ENCODE assay signal across 10 cellular contexts in genomic region chr11:109864834-109865557, GRCh38.
DNase-seq lines count a peak whose midpoint lies in the region; ATAC-seq, FAIRE-seq and TF ChIP-seq lines count a peak whose summit lies in the region.
"Had no signal": no experiment of that assay in that cellular context is flagged by ENCODE, and none has a peak within 500 bp of the region (broad histone marks: within the 10 kb centered on the region; RNA-seq: fewer than 3 reads in every experiment).

No MANE protein-coding gene starts in this region.

- TF ChIP-seq CTCF in AG04449 (IDR thresholded peaks at IDR 0.05; ENCODE audit: insufficient read depth, low read length, missing control alignments), result no peak
- no peak for TF ChIP-seq CTCF in astrocyte of the spinal cord (IDR thresholded peaks at IDR 0.05; ENCODE audit: low read depth, low read length)

- no peak overlapping the region for H3K4me3 ChIP-seq in AG04449 (ENCODE audit: low read depth, low read length)
- no peak overlapping the region for H3K4me3 ChIP-seq in astrocyte of the spinal cord (ENCODE audit: low read depth, low read length)

- FAIRE-seq in GM19239 (lab: Jason Lieb, UNC), result peak; percentile 70

- DNase-seq in AG04449 (ENCODE audit: low read depth, low spot score), result peak; percentile 24
- DNase-seq in GM19239 (ENCODE audit: insufficient read length, low spot score), result no peak
- peak; percentile 27 for DNase-seq in astrocyte of the spinal cord (ENCODE audit: low read depth, low spot score)
- DNase-seq in effector CD4-positive, alpha-beta T cell, result no peak
- no peak for DNase-seq in NCI-H2029 treated with DMSO at 0.1 percent for 48 hours (lab: John Stamatoyannopoulos, UW)
- no peak for DNase-seq in DMS114 treated with DMSO at 0.1 percent for 48 hours (lab: John Stamatoyannopoulos, UW; ENCODE audit: unreplicated experiment)
- DNase-seq in dedifferentiated amniotic fluid mesenchymal stem cell (ENCODE audit: extremely low spot score), result no peak
- DNase-seq: activated naive CD8-positive, alpha-beta T cell treated with anti-CD3 and anti-CD28 coated beads, Interleukin-2, amount 10 ng/mL, durations not matched to agents 7 days and 5 days; T-cell had no signal

- ATAC-seq in HG03159 (IDR thresholded peaks at IDR 0.05; ENCODE audit: unreplicated experiment), result peak; percentile 34
- ATAC-seq: T-cell had no signal

- POLR2A ChIA-PET in AG04449 (lab: Yijun Ruan, JAX), result no interaction called here

- CTCF ChIA-PET in AG04449 (lab: Yijun Ruan, JAX), result interaction anchor here (1.4 to 1.8 kb wide), 3 partner anchors 9 to 18 kb away, joined by 3 to 6 read pairs (median 4); no protein-coding TSS in a partner anchor

- in situ Hi-C loops in astrocyte of the spinal cord (cut with HindIII; ENCODE audit: low sequenced_read_pairs), result no loop called here

Comparison
In these comparisons a context has a peak if more than half of its experiments do, and no peak if none do; other contexts are left out.
1. DNase-seq: peak in AG04449 (single experiment) and astrocyte of the spinal cord (single experiment); none in GM19239 (single experiment), effector CD4-positive, alpha-beta T cell (single experiment), NCI-H2029 treated with DMSO at 0.1 percent for 48 hours (single experiment), DMS114 treated with DMSO at 0.1 percent for 48 hours (single experiment) and dedifferentiated amniotic fluid mesenchymal stem cell (single experiment).